Comparison of ENCODE assay signal across 8 cellular contexts in the genomic region with DNA sequence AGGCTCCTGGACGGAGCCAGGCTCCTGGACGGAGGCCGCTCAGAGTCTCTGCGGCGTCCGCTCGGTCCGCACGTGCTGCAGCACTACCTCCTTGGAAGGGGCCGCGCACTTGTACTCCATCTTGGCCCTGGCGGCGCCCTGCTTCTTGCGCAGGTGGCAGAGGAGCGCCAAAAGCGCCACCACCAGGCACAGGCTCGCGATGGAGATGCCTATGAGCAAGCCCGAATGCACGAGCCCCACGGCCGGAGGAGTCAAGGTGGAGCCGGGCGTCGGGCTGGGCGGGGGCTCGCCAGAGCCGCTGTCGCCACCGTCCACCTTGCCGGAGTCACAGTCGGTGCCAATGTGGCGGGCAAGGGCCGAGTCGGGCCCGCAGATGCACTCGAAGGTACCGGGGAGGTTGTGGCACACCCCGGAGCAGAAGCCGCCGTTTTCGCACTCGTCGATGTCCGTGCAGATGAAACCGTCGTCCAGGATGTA. TPM values are rescaled to one million over a fixed set of nuclear protein-coding genes. Genes with fewer than 3 reads are reported as not detected.
DNase-seq lines count a peak whose midpoint lies in the region; ATAC-seq and TF ChIP-seq lines count a peak whose summit lies in the region.

No MANE protein-coding gene starts in this region.

- peaks cover 4% of the 10 kb centered on the region for H3K27me3 ChIP-seq in mucosa of stomach (ENCODE audit: control insufficient read depth, insufficient read depth, low read length)
- H3K27me3 ChIP-seq in aorta (ENCODE audit: control insufficient read depth in 1 of 2, insufficient read depth in 2 of 2, low read length in 1 of 2), result no peaks in the 10 kb centered on the region
- peaks cover 18% of the 10 kb centered on the region for H3K27me3 ChIP-seq in effector memory CD4-positive, alpha-beta T cell (replicated peaks; ENCODE audit: control insufficient read depth, insufficient read depth, low read length, poor library complexity, severe bottlenecking)

- H3K4me3 ChIP-seq in epithelial cell of proximal tubule (ENCODE audit: low read depth, low read length), result peak overlapping the region; percentile 65
- H3K4me3 ChIP-seq in mucosa of stomach (ENCODE audit: low read length), result peak overlapping the region; percentile 43
- peak overlapping the region in 1 of 2 donors; percentile 41 for H3K4me3 ChIP-seq in aorta (ENCODE audit: low read length in 2 of 2)
- H3K4me3 ChIP-seq in effector memory CD4-positive, alpha-beta T cell (ENCODE audit: insufficient read depth, low read depth, low read length, poor library complexity, severe bottlenecking), result no peak overlapping the region

- DNase-seq in stimulated activated CD4-positive, alpha-beta T cell treated with anti-CD3 and anti-CD28 coated beads, Interleukin-15, amount 100 ng/mL, for 24 hours, result peak; percentile 16
- DNase-seq in stimulated activated CD4-positive, alpha-beta T cell treated with anti-CD3 and anti-CD28 coated beads, Interleukin-1b, Interleukin-23, amount 100 ng/mL, for 48 hours, result no peak
- DNase-seq in epithelial cell of proximal tubule (ENCODE audit: low read depth), result no peak
- peak; percentile 65 to 81 for DNase-seq in aorta
- DNase-seq in globus pallidus (ENCODE audit: low spot score), result no peak
- DNase-seq in effector memory CD4-positive, alpha-beta T cell, result no peak
- DNase-seq in stimulated activated naive CD4-positive, alpha-beta T cell (lab: John Stamatoyannopoulos, UW), result no peak

- no peak for TF ChIP-seq CTCF in epithelial cell of proximal tubule (conservative IDR thresholded peaks at IDR 0.05; ENCODE audit: low read depth, low read length)

- 24 to 28% methylated on average over 47 of the region's 47 CpGs for WGBS in aorta, 2 donors

- H3K9me3 ChIP-seq in mucosa of stomach (ENCODE audit: control insufficient read depth, low read length), result no peaks in the 10 kb centered on the region
- no peaks in the 10 kb centered on the region for H3K9me3 ChIP-seq in aorta (ENCODE audit: control insufficient read depth, low read length)
- H3K9me3 ChIP-seq in effector memory CD4-positive, alpha-beta T cell (ENCODE audit: control insufficient read depth, low read length), result no peaks in the 10 kb centered on the region

- H3K36me3 ChIP-seq in mucosa of stomach (ENCODE audit: control insufficient read depth, insufficient read depth, low read length), result no peaks in the 10 kb centered on the region
- H3K36me3 ChIP-seq in aorta (ENCODE audit: control insufficient read depth in 1 of 2, insufficient read depth in 2 of 2, low read length in 1 of 2), result no peaks in the 10 kb centered on the region
- no peaks in the 10 kb centered on the region for H3K36me3 ChIP-seq in effector memory CD4-positive, alpha-beta T cell (ENCODE audit: control insufficient read depth, insufficient read depth, low read length)

- H3K9ac ChIP-seq in mucosa of stomach (ENCODE audit: low read length), result peak overlapping the region; percentile 35

- intact Hi-C loops in aorta (cut with DNase I), result loop anchor here in 1 of 2 donors (5.0 to 10.0 kb wide), 3 partner anchors 295 to 713 kb away; no protein-coding TSS in a partner anchor

- H3K4me1 ChIP-seq in mucosa of stomach (ENCODE audit: control insufficient read depth, insufficient read depth, low read length), result peaks cover 48% of the 10 kb centered on the region
- no peaks in the 10 kb centered on the region for H3K4me1 ChIP-seq in aorta (ENCODE audit: control insufficient read depth in 1 of 2, insufficient read depth in 2 of 2, low read length in 2 of 2)
- H3K4me1 ChIP-seq in effector memory CD4-positive, alpha-beta T cell (ENCODE audit: control insufficient read depth, insufficient read depth, low read length, poor library complexity, severe bottlenecking), result peaks cover 2% of the 10 kb centered on the region

- ATAC-seq in aorta (ENCODE audit: low FRiP score), result no peak

- H3K27ac ChIP-seq in aorta (ENCODE audit: low read depth in 1 of 2, low read length in 2 of 2), result no peak overlapping the region
- H3K27ac ChIP-seq in effector memory CD4-positive, alpha-beta T cell (ENCODE audit: insufficient read depth, low read length, poor library complexity, severe bottlenecking), result no peak overlapping the region

RNA-seq across cellular contexts. Expression of a gene that starts 1.7 kb away (rescaled TPM):
- 6.9 and 18.9 TPM in 2 replicates for total RNA-seq in epithelial cell of proximal tubule
- total RNA-seq in aorta, result 10 to 100 TPM; 54.0 to 79.8 TPM
- 10 to 100 TPM in 1 of 2 donors, 1 to 10 TPM in 1; 8.5 to 53.3 TPM for polyA plus RNA-seq in aorta

RNA-seq across cellular contexts. Expression of a gene that starts 12.7 kb away (rescaled TPM):
- total RNA-seq in epithelial cell of proximal tubule (not detected in 2 replicates), aorta (not detected)
- not detected for polyA plus RNA-seq in aorta

RNA-seq across cellular contexts. Expression of a gene that starts 38.3 kb away (rescaled TPM):
- 0.06 and 0.07 TPM in 2 replicates for total RNA-seq in epithelial cell of proximal tubule
- 100 to 1,000 TPM; 123 to 160 TPM for total RNA-seq in aorta
- 1 to 10 TPM; 5.7 to 8.4 TPM for polyA plus RNA-seq in aorta

Comparison
In these comparisons a context has a peak if more than half of its experiments do, and no peak if none do; other contexts are left out.
1. DNase-seq: peak in stimulated activated CD4-positive, alpha-beta T cell treated with anti-CD3 and anti-CD28 coated beads, Interleukin-15, amount 100 ng/mL, for 24 hours (single experiment) and aorta (2 of 2); none in stimulated activated CD4-positive, alpha-beta T cell treated with anti-CD3 and anti-CD28 coated beads, Interleukin-1b, Interleukin-23, amount 100 ng/mL, for 48 hours (single experiment), epithelial cell of proximal tubule (single experiment), globus pallidus (single experiment), effector memory CD4-positive, alpha-beta T cell (0 of 3) and stimulated activated naive CD4-positive, alpha-beta T cell (0 of 6).
2. RNA of a gene that starts 38.3 kb away (total RNA-seq): 123 to 160 TPM in aorta; 0.06 to 0.07 TPM in epithelial cell of proximal tubule; every median in the first group is over 100 times any median in the second.